8 cellular contexts compared by ENCODE assay signal in the genomic region with DNA sequence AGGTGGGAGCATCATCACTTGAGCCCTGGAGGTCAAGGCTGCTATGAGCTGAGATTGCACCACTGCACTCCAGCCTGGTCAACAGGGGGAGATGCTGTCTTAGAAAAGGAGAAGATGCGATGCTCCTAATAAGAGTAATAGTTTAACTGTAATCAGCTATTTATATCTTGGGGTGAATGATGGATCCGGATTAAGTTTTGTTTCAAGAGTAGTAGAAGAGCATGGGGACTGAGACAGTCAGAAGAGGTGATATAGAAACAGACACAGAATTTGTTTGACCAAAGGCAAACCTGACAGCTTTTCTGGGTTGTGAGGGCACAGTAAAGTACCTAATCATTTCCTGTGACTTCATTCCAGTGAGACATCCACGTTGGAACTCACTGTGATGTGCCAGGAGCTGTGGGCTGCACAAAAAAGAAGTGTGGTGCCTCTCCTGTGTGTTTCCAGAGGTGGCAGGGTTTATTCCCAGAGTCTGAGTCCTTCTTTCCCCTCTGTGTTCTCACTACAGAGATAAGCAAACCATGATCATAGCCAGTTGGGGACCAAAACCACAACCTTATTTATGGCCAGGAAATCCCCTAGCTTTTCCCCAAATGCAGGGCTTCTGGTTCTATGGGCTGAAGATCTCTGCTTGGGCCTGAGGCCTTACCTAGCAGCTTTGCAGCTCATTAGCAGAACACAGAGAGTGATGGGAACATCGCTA.
DNase-seq lines count a peak whose midpoint lies in the region; ATAC-seq and TF ChIP-seq lines count a peak whose summit lies in the region.

No MANE protein-coding gene starts in this region.

- no peaks in the 10 kb centered on the region for H3K27me3 ChIP-seq in lower lobe of right lung (ENCODE audit: low read depth)

- intact Hi-C loops in lower lobe of right lung (cut with DNase I): no loop called here

- H3K4me3 ChIP-seq in lower lobe of right lung: no peak overlapping the region

- H3K9me3 ChIP-seq in lower lobe of right lung: no peaks in the 10 kb centered on the region

- DNase-seq in A172 (ENCODE audit: low spot score): peak; percentile 73
- DNase-seq in GM13977 (ENCODE audit: low spot score): peak; percentile 55
- peak; percentile 95 for DNase-seq in RKO (ENCODE audit: low spot score)
- no peak for DNase-seq in lower lobe of right lung
- DNase-seq in globus pallidus (ENCODE audit: low spot score): no peak
- DNase-seq in amniotic stem cell (lab: John Stamatoyannopoulos, UW): no peak
- no peak for DNase-seq in NCI-H345 treated with DMSO at 0.1 percent for 48 hours (lab: John Stamatoyannopoulos, UW; ENCODE audit: unreplicated experiment)

- H3K36me3 ChIP-seq in lower lobe of right lung: no peaks in the 10 kb centered on the region

- ATAC-seq in HG02763 (IDR thresholded peaks at IDR 0.05; ENCODE audit: unreplicated experiment): peak; percentile 67
- ATAC-seq in lower lobe of right lung: no peak

- H3K4me1 ChIP-seq in lower lobe of right lung: no peaks in the 10 kb centered on the region

- in situ Hi-C loops in GM13977 (cut with MboI; ENCODE audit: low pct_unique_long_range_greater_than_20kb, low sequenced_read_pairs, unreplicated experiment): no loop called here

- H3K27ac ChIP-seq in lower lobe of right lung: no peak overlapping the region

- peak; percentile 72 for TF ChIP-seq CTCF in GM13977 (IDR thresholded peaks at IDR 0.05; ENCODE audit: extremely low read depth, insufficient read depth, missing control alignments)
- peak; percentile 27 for TF ChIP-seq CTCF in lower lobe of right lung (IDR thresholded peaks at IDR 0.05)

Comparison
In these comparisons a context has a peak if more than half of its experiments do, and no peak if none do; other contexts are left out.
1. DNase-seq: peak in A172 (single experiment), GM13977 (single experiment) and RKO (single experiment); none in lower lobe of right lung (single experiment), globus pallidus (single experiment), amniotic stem cell (single experiment) and NCI-H345 treated with DMSO at 0.1 percent for 48 hours (single experiment).